ENCODE assay signal across 8 cellular contexts in genomic region chr18:74495581-74496507, GRCh38. TPM values are rescaled to one million over a fixed set of nuclear protein-coding genes. Genes with fewer than 3 reads are reported as not detected.
DNase-seq lines count a peak whose midpoint lies in the region; ATAC-seq and TF ChIP-seq lines count a peak whose summit lies in the region.

Gene CNDP2, plus strand, starts transcription at chr18:74496363. Its CDS starts 3,611 bp downstream, at chr18:74499974.

- DNase-seq in CD8-positive, alpha-beta T cell: peak; percentile 93 to 99 (median 99)
- DNase-seq in HS-27A (ENCODE audit: low read depth): peak; percentile 92
- peak; percentile 77 for DNase-seq in NK-92 (lab: John Stamatoyannopoulos, UW; ENCODE audit: unreplicated experiment)
- DNase-seq in activated CD8-positive, alpha-beta memory T cell treated with anti-CD3 and anti-CD28 coated beads for 1 hour (ENCODE audit: extremely low read depth in 1 of 2, low read depth in 1 of 2): peak; percentile 97 to 99
- DNase-seq in lower lobe of right lung: peak; percentile 100
- DNase-seq in stimulated activated CD4-positive, alpha-beta T cell treated with anti-CD3 and anti-CD28 coated beads, TNF-alpha, amount 100 ng/mL, for 24 hours (ENCODE audit: low read depth in 3 of 3): peak; percentile 99 to 100 (median 99)

- peak within 1 kb of the TSS; percentile 97 for H3K27ac Mint-ChIP-seq in CD8-positive, alpha-beta T cell

- H3K36me3 ChIP-seq in CD8-positive, alpha-beta T cell (ENCODE audit: insufficient read depth, low read length): no peaks in the 10 kb centered on the region
- H3K36me3 ChIP-seq in ectodermal cell (ENCODE audit: control insufficient read depth, insufficient read depth, low read length): peaks cover 6% of the 10 kb centered on the region
- H3K36me3 ChIP-seq in lower lobe of right lung: peaks cover under 1% of the 10 kb centered on the region

- CTCF ChIA-PET in CD8-positive, alpha-beta T cell (lab: Charles Lee): interaction anchor here (0.9 to 9.3 kb wide), 8 partner anchors 53 to 157 kb away, joined by 3 to 340 read pairs (median 3); no protein-coding TSS in a partner anchor

- H3K4me3 Mint-ChIP-seq in CD8-positive, alpha-beta T cell: peak within 1 kb of the TSS; percentile 94

- peak; percentile 69 for ATAC-seq in CD8-positive, alpha-beta T cell
- ATAC-seq in GM19467 (IDR thresholded peaks at IDR 0.05; ENCODE audit: unreplicated experiment): peak; percentile 61
- ATAC-seq in lower lobe of right lung: peak; percentile 96 to 98

- peaks cover 37% of the 10 kb centered on the region for H3K4me1 ChIP-seq in CD8-positive, alpha-beta T cell (ENCODE audit: insufficient read depth, low read length)
- H3K4me1 ChIP-seq in ectodermal cell (ENCODE audit: control insufficient read depth, insufficient read depth, low read length): no peaks in the 10 kb centered on the region
- peaks cover 35% of the 10 kb centered on the region for H3K4me1 ChIP-seq in lower lobe of right lung

- WGBS in ectodermal cell, 2 experiments: 0 to 1% methylated on average over 71 of the region's 71 CpGs

- H3K36me3 Mint-ChIP-seq in CD8-positive, alpha-beta T cell: peaks cover 18% of the 10 kb centered on the region

- no peaks in the 10 kb centered on the region for H3K9me3 ChIP-seq in CD8-positive, alpha-beta T cell (ENCODE audit: low read length)
- H3K9me3 ChIP-seq in ectodermal cell (ENCODE audit: control insufficient read depth, low read length) (no peaks in the 10 kb centered on the region), lower lobe of right lung (no peaks in the 10 kb centered on the region)

- H3K4me1 Mint-ChIP-seq in CD8-positive, alpha-beta T cell (ENCODE audit: low read depth): peaks cover 58% of the 10 kb centered on the region

- intact Hi-C loops in CD8-positive, alpha-beta T cell (cut with DNase I, micrococcal nuclease): loop anchor here (1.0 to 10.0 kb wide), 7 partner anchors 101 to 1996 kb away; partner anchors contain the start of genes TIMM21 (in 1 of the 2), TSHZ1 (in 1 of the 2) and ZNF407 (in 1 of the 2)
- intact Hi-C loops in lower lobe of right lung (cut with DNase I): no loop called here

- H3K4me3 ChIP-seq in CD8-positive, alpha-beta T cell (ENCODE audit: low read depth, low read length): peak within 1 kb of the TSS; percentile 81
- peak within 1 kb of the TSS; percentile 87 for H3K4me3 ChIP-seq in ectodermal cell (ENCODE audit: insufficient read depth, low read depth, low read length)
- H3K4me3 ChIP-seq in lower lobe of right lung: peak within 1 kb of the TSS; percentile 94

- H3K27me3 ChIP-seq in CD8-positive, alpha-beta T cell (ENCODE audit: insufficient read depth, low read length): no peaks in the 10 kb centered on the region
- H3K27me3 ChIP-seq in ectodermal cell (ENCODE audit: control insufficient read depth, insufficient read depth, low read length, poor library complexity, severe bottlenecking) (no peaks in the 10 kb centered on the region), lower lobe of right lung (ENCODE audit: low read depth) (no peaks in the 10 kb centered on the region)

- no peak for TF ChIP-seq CTCF in CD8-positive, alpha-beta T cell (IDR thresholded peaks at IDR 0.05)
- no peak for TF ChIP-seq CTCF in lower lobe of right lung (IDR thresholded peaks at IDR 0.05)

- H3K27me3 Mint-ChIP-seq in CD8-positive, alpha-beta T cell (ENCODE audit: low read depth): no peaks in the 10 kb centered on the region

- H3K27ac ChIP-seq in CD8-positive, alpha-beta T cell (ENCODE audit: low read depth, low read length): peak within 1 kb of the TSS; percentile 87
- H3K27ac ChIP-seq in ectodermal cell (ENCODE audit: insufficient read depth, low read depth, low read length, poor library complexity, severe bottlenecking) (peak within 1 kb of the TSS; percentile 91), lower lobe of right lung (peak within 1 kb of the TSS; percentile 98)

- POLR2A ChIA-PET in CD8-positive, alpha-beta T cell (lab: Charles Lee): interaction anchor here (0.9 to 4.0 kb wide), 11 partner anchors 13 to 713 kb away, joined by 3 to 33 read pairs (median 4); partner anchors contain the start of genes PTGR3 and ZNF407

- no peaks in the 10 kb centered on the region for H3K9me3 Mint-ChIP-seq in CD8-positive, alpha-beta T cell

RNA-seq across cellular contexts. Expression of gene CNDP2, which starts in this region (rescaled TPM):
- total RNA-seq in CD8-positive, alpha-beta T cell: 10 to 100 TPM; 51.7 to 55.8 TPM
- polyA plus RNA-seq in ectodermal cell (2013, experiment 1 of 4): 158 TPM
- 160 TPM for polyA plus RNA-seq in ectodermal cell (2013, experiment 2 of 4)
- polyA plus RNA-seq in ectodermal cell (2013, experiment 3 of 4): 92.5 TPM
- polyA plus RNA-seq in ectodermal cell (2013, experiment 4 of 4): 101 TPM
- total RNA-seq in lower lobe of right lung: 237 TPM

Comparison
In these comparisons a context has a peak if more than half of its experiments do, and no peak if none do; other contexts are left out.
1. Peak in every context shown above with its lines: DNase-seq, ATAC-seq, H3K4me3 ChIP-seq and H3K27ac ChIP-seq.